Comparison of ENCODE assay signal across 1 cellular context in genomic region chr3:149610351-149611105, GRCh38.
A peak's percentile ranks its signal among the peaks of the same experiment; 100 is the strongest.
TF ChIP-seq lines count a peak whose summit lies in the region.

No MANE protein-coding gene starts in this region.

TF ChIP-seq in HepG2, 621 proteins besides CTCF, POLR2A, EP300 and RAD21 (continued from another document):
- TF ChIP-seq ZNF770 (CRISPR knock-in tag; IDR thresholded peaks at IDR 0.05) (peak; percentile 62; the same call in 1 of the 2 replicates), ZNF639 (CRISPR knock-in tag; conservative IDR thresholded peaks at IDR 0.05) (no peak), NFIC (IDR thresholded peaks at IDR 0.05; ENCODE audit: low read length) (no peak), RBM39 (IDR thresholded peaks at IDR 0.05; ENCODE audit: low read depth, low read length, poor library complexity, severe bottlenecking) (no peak), CEBPG (CRISPR knock-in tag; IDR thresholded peaks at IDR 0.05) (no peak), ATF3 (CRISPR knock-in tag; IDR thresholded peaks at IDR 0.05) (no peak), TMF1 (CRISPR knock-in tag; IDR thresholded peaks at IDR 0.05; ENCODE audit: low read depth) (no peak), SNAPC5 (CRISPR knock-in tag; IDR thresholded peaks at IDR 0.05; ENCODE audit: borderline replicate concordance) (no peak), ZSCAN21 (CRISPR knock-in tag; IDR thresholded peaks at IDR 0.05; ENCODE audit: borderline replicate concordance) (no peak), ZNF501 (CRISPR knock-in tag; IDR thresholded peaks at IDR 0.05) (peak; percentile 56; the same call in 1 of the 2 replicates), ZNF367 (CRISPR knock-in tag; IDR thresholded peaks at IDR 0.05; ENCODE audit: borderline replicate concordance) (no peak), ZNF407 (CRISPR knock-in tag; IDR thresholded peaks at IDR 0.05; ENCODE audit: not compliant biosample characterization) (no peak), ZNF281 (CRISPR knock-in tag; IDR thresholded peaks at IDR 0.05; ENCODE audit: borderline replicate concordance) (no peak)
